Comparison of ENCODE assay signal across 21 cellular contexts in the genomic region with DNA sequence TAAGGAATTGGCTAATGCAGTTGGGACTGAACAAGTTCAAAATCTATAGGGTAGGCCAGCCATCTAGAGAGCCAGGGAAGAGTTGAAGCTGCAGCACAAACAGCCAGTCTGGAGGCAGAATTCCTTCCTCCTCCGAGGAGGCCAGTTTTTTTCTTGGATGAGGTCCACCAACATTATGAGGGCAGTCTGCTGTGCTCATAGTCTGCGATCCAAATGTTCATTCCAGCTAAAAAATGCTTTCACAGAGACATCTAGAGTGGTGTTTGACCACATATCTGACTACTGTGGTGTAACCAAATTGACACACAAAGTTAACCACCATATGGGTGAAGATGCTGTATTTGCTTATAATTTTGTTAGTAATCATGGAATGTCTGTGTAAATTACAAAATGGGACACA.
DNase-seq lines count a peak whose midpoint lies in the region; ATAC-seq and TF ChIP-seq lines count a peak whose summit lies in the region.
"Had no signal": no experiment of that assay in that cellular context is flagged by ENCODE, and none has a peak within 500 bp of the region (broad histone marks: within the 10 kb centered on the region; RNA-seq: fewer than 3 reads in every experiment).

No MANE protein-coding gene starts in this region.

- DNase-seq in AG09309 (ENCODE audit: low read depth): peak; percentile 85
- peak; percentile 29 for DNase-seq in HFF-Myc (ENCODE audit: extremely low read depth, low read depth)
- peak; percentile 86 for DNase-seq in choroid plexus epithelial cell (ENCODE audit: low read depth)
- no peak for DNase-seq in mesothelial cell of epicardium (ENCODE audit: low spot score in 2 of 2, unreplicated experiment in 2 of 2)
- no peak for DNase-seq in activated CD8-positive, alpha-beta T cell treated with anti-CD3 and anti-CD28 coated beads, Interleukin-2, amount 10 ng/mL, durations not matched to agents 7 days and 5 days
- no peak for DNase-seq in GF-D8 (lab: John Stamatoyannopoulos, UW)
- DNase-seq in SKM-1 treated with dmso at 0.1 percent for 144 hours (lab: John Stamatoyannopoulos, UW; ENCODE audit: unreplicated experiment): no peak
- DNase-seq: activated CD8-positive, alpha-beta T cell treated with anti-CD3 and anti-CD28 coated beads for 36 hours; aorta; DMS79; H9; mesendoderm; NCI-H1417 treated with DMSO at 0.1 percent for 48 hours; NCI-H446 treated with DMSO at 0.1 percent for 48 hours; spleen; stimulated activated naive CD4-positive, alpha-beta T cell; upper lobe of right lung had no signal

- H3K27ac Mint-ChIP-seq in mesothelial cell of epicardium: peak overlapping the region; percentile 62
- no peak overlapping the region for H3K27ac Mint-ChIP-seq in activated CD8-positive, alpha-beta T cell treated with anti-CD3 and anti-CD28 coated beads, Interleukin-2, amount 10 ng/mL, durations not matched to agents 7 days and 5 days
- H3K27ac Mint-ChIP-seq: activated CD8-positive, alpha-beta T cell treated with anti-CD3 and anti-CD28 coated beads for 36 hours; activated T-helper 2 cell treated with anti-CD3 and anti-CD28 coated beads, Interferon-gamma antibody, Interleukin-2, Interleukin-4, amounts not matched to agents 10 μg/mL and 5 μg/mL and 100 μg/mL, durations not matched to agents 14 hours and 24 hours and 36 hours had no signal

- H3K4me3 Mint-ChIP-seq in mesothelial cell of epicardium: no peak overlapping the region
- H3K4me3 Mint-ChIP-seq in activated CD8-positive, alpha-beta T cell treated with anti-CD3 and anti-CD28 coated beads, Interleukin-2, amount 10 ng/mL, durations not matched to agents 7 days and 5 days: no peak overlapping the region
- H3K4me3 Mint-ChIP-seq: activated CD8-positive, alpha-beta T cell treated with anti-CD3 and anti-CD28 coated beads for 36 hours; H9 had no signal

- CTCF ChIA-PET in activated CD8-positive, alpha-beta T cell treated with anti-CD3 and anti-CD28 coated beads, Interleukin-2, amount 10 ng/mL, durations not matched to agents 7 days and 5 days (lab: Charles Lee): interaction anchor here (1.2 kb wide), 1 partner anchor 9 kb away, joined by 3 read pairs; no protein-coding TSS in a partner anchor

- H3K4me3 ChIP-seq in AG09309 (ENCODE audit: control insufficient read depth, low read depth, low read length) (no peak overlapping the region), HFF-Myc (replicated peaks; ENCODE audit: low read depth, low read length) (no peak overlapping the region), choroid plexus epithelial cell (ENCODE audit: low read depth, low read length) (no peak overlapping the region)
- H3K4me3 ChIP-seq: BLaER1 treated with 17β-estradiol and CSF1 and Interleukin-3, amounts not matched to agents 10 nM and 100 nM; K562; spleen; upper lobe of right lung had no signal

- no peaks in the 10 kb centered on the region for H3K27me3 Mint-ChIP-seq in mesothelial cell of epicardium (ENCODE audit: low read depth)
- H3K27me3 Mint-ChIP-seq in activated CD8-positive, alpha-beta T cell treated with anti-CD3 and anti-CD28 coated beads, Interleukin-2, amount 10 ng/mL, durations not matched to agents 7 days and 5 days (ENCODE audit: low read depth): no peaks in the 10 kb centered on the region
- H3K27me3 Mint-ChIP-seq: activated CD8-positive, alpha-beta T cell treated with anti-CD3 and anti-CD28 coated beads for 36 hours had no signal

- H3K4me1 Mint-ChIP-seq in mesothelial cell of epicardium: peaks cover 34% of the 10 kb centered on the region
- H3K4me1 Mint-ChIP-seq in activated CD8-positive, alpha-beta T cell treated with anti-CD3 and anti-CD28 coated beads, Interleukin-2, amount 10 ng/mL, durations not matched to agents 7 days and 5 days (ENCODE audit: low read depth): no peaks in the 10 kb centered on the region

- no peak for ATAC-seq in HG03159 (IDR thresholded peaks at IDR 0.05; ENCODE audit: unreplicated experiment)
- no peak for ATAC-seq in activated CD8-positive, alpha-beta T cell treated with anti-CD3 and anti-CD28 coated beads, Interleukin-2, amount 10 ng/mL, durations not matched to agents 7 days and 5 days
- ATAC-seq: activated CD8-positive, alpha-beta T cell treated with anti-CD3 and anti-CD28 coated beads for 36 hours; K562; upper lobe of right lung had no signal

- POLR2A ChIA-PET in activated CD8-positive, alpha-beta T cell treated with anti-CD3 and anti-CD28 coated beads, Interleukin-2, amount 10 ng/mL, durations not matched to agents 7 days and 5 days (lab: Charles Lee): no interaction called here

- no peaks in the 10 kb centered on the region for H3K9me3 Mint-ChIP-seq in mesothelial cell of epicardium
- H3K9me3 Mint-ChIP-seq in activated CD8-positive, alpha-beta T cell treated with anti-CD3 and anti-CD28 coated beads, Interleukin-2, amount 10 ng/mL, durations not matched to agents 7 days and 5 days (ENCODE audit: insufficient read depth): no peaks in the 10 kb centered on the region
- H3K9me3 Mint-ChIP-seq: activated CD8-positive, alpha-beta T cell treated with anti-CD3 and anti-CD28 coated beads for 36 hours; activated T-helper 2 cell treated with anti-CD3 and anti-CD28 coated beads, Interferon-gamma antibody, Interleukin-2, Interleukin-4, amounts not matched to agents 10 μg/mL and 5 μg/mL and 100 μg/mL, durations not matched to agents 14 hours and 24 hours and 36 hours; H9 had no signal

- no peak for TF ChIP-seq CTCF in AG09309 (IDR thresholded peaks at IDR 0.05; ENCODE audit: control insufficient read depth, insufficient read depth, low read depth, low read length, missing control alignments)
- TF ChIP-seq CTCF in HFF-Myc (IDR thresholded peaks at IDR 0.05; ENCODE audit: low read depth, low read length, missing control alignments): no peak
- no peak for TF ChIP-seq CTCF in choroid plexus epithelial cell (conservative IDR thresholded peaks at IDR 0.05; ENCODE audit: low read depth, low read length)
- no peak for TF ChIP-seq CTCF in mesothelial cell of epicardium (IDR thresholded peaks at IDR 0.05; ENCODE audit: unreplicated experiment)

- peaks cover 23% of the 10 kb centered on the region for H3K36me3 Mint-ChIP-seq in mesothelial cell of epicardium
- H3K36me3 Mint-ChIP-seq in activated CD8-positive, alpha-beta T cell treated with anti-CD3 and anti-CD28 coated beads, Interleukin-2, amount 10 ng/mL, durations not matched to agents 7 days and 5 days (ENCODE audit: low read depth): peaks cover 17% of the 10 kb centered on the region

Comparison
In these comparisons a context has a peak if more than half of its experiments do, and no peak if none do; other contexts are left out.
1. DNase-seq: peak in AG09309 (single experiment), HFF-Myc (single experiment) and choroid plexus epithelial cell (single experiment); none in mesothelial cell of epicardium (0 of 2), activated CD8-positive, alpha-beta T cell treated with anti-CD3 and anti-CD28 coated beads, Interleukin-2, amount 10 ng/mL, durations not matched to agents 7 days and 5 days (single experiment), GF-D8 (single experiment) and SKM-1 treated with dmso at 0.1 percent for 144 hours (single experiment).